ENCODE assay signal across 8 cellular contexts in the genomic region with DNA sequence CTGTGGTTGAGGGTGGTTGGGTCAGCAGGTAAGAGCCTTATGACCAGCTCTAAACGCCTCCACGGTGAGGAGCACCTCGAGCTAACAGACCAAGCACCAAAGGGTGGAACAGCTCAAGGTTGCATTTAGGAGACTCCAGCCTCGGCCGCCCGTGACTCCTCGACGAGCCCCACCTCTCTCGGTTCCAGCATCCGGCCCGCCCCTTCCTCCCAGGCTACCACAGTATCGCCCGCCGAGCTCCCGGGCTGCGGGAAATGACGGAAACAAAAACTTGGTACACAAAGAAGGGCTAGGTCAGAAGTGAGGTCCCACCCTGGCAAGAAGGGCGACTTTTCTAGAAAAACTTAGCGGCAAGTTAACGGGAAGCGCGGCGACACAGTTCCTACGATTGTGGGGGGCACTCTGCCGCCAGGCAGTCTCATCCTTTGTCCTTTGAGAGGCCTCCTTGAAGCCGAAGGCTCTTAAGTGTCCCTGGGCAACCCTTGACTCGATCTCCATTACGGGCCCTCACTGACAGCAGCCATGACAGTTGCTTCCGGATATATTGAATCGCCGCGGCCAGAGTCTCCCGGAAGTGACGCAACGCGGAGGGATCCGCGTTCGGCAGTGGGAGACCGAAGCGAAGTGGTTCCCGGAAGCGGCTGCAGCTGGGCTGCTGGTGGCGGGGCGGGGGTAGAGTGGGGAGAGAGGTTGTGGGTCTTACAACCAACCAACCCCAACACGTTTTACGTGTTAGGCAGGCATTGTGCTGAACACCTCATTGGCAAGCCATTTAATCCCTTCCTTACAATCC. TPM values are rescaled to one million over a fixed set of nuclear protein-coding genes. Genes with fewer than 3 reads are reported as not detected.
A peak's percentile ranks its signal among the peaks of the same experiment; 100 is the strongest.
DNase-seq lines count a peak whose midpoint lies in the region; ATAC-seq and TF ChIP-seq lines count a peak whose summit lies in the region.

No MANE protein-coding gene starts in this region.

- DNase-seq in DMS153 treated with DMSO at 0.1 percent for 48 hours (lab: John Stamatoyannopoulos, UW; ENCODE audit: unreplicated experiment) = peak; percentile 83
- peak; percentile 88 for DNase-seq in OCI-M2 (lab: John Stamatoyannopoulos, UW; ENCODE audit: unreplicated experiment)
- peak; percentile 89 for DNase-seq in activated T-cell treated with anti-CD3 and anti-CD28 coated beads for 48 hours (ENCODE audit: low read depth)
- DNase-seq in natural killer cell = peak; percentile 93
- DNase-seq in stromal cell of bone marrow (ENCODE audit: low read depth) = peak; percentile 91

- H3K4me1 ChIP-seq in esophagus (ENCODE audit: control insufficient read depth in 2 of 2, insufficient read depth in 2 of 2, low read length in 1 of 2) = no peaks in the 10 kb centered on the region

- H3K4me1 Mint-ChIP-seq in natural killer cell = peaks cover 8 to 10% of the 10 kb centered on the region in 2 donors

- TF ChIP-seq CTCF in natural killer cell (IDR thresholded peaks at IDR 0.05) = no peak

- H3K4me3 ChIP-seq in esophagus (ENCODE audit: low read depth in 1 of 2, low read length in 2 of 2) = peak overlapping the region; percentile 63 to 78

- H3K27ac Mint-ChIP-seq in natural killer cell = peak overlapping the region; percentile 96 to 98

- intact Hi-C loops in natural killer cell (cut with micrococcal nuclease) = loop anchor here (1.0 to 5.0 kb wide), 2 partner anchors 40 to 48 kb away; a partner anchor contains a TSS

- no peaks in the 10 kb centered on the region for H3K36me3 Mint-ChIP-seq in natural killer cell

- ATAC-seq in GM21576 (IDR thresholded peaks at IDR 0.05; ENCODE audit: unreplicated experiment) (peak; percentile 90), natural killer cell (peak; percentile 92)

- 0 out of 2 replicates have a peak, but pooled peaks have one; percentile 7 for TF ChIP-seq RAD21 in Ishikawa (IDR thresholded peaks at IDR 0.05; ENCODE audit: low read depth)

- peak overlapping the region; percentile 92 to 94 for H3K27ac ChIP-seq in esophagus (ENCODE audit: low read depth in 2 of 2, low read length in 1 of 2)

- peak overlapping the region; percentile 93 for H3K4me3 Mint-ChIP-seq in natural killer cell

- H3K9me3 Mint-ChIP-seq in natural killer cell = peaks cover 0 to 2% of the 10 kb centered on the region in 2 donors

- no peaks in the 10 kb centered on the region for H3K36me3 ChIP-seq in esophagus (ENCODE audit: control insufficient read depth in 2 of 2, insufficient read depth in 2 of 2, low read length in 1 of 2)

- WGBS in esophagus, 2 donors = 2 to 4% methylated on average over 47 of the region's 47 CpGs

- H3K27me3 ChIP-seq in esophagus (ENCODE audit: control insufficient read depth in 1 of 2, insufficient read depth in 2 of 2, low read length in 2 of 2) = peaks cover 4 to 6% of the 10 kb centered on the region in 2 donors

- H3K9me3 ChIP-seq in esophagus (ENCODE audit: control insufficient read depth in 2 of 2, insufficient read depth in 1 of 2, low read depth in 1 of 2, low read length in 1 of 2) = peaks cover 2 to 11% of the 10 kb centered on the region in 2 donors

- H3K27me3 Mint-ChIP-seq in natural killer cell (ENCODE audit: low read depth in 2 of 2) = peaks cover 26 to 32% of the 10 kb centered on the region in 2 donors

- 0 out of 2 replicates have a peak, but pooled peaks have one; percentile 46 for TF ChIP-seq EP300 in Ishikawa (IDR thresholded peaks at IDR 0.05; ENCODE audit: borderline replicate concordance)

TF ChIP-seq in Ishikawa, 13 proteins besides CTCF, POLR2A, EP300 and RAD21:
- TF ChIP-seq EGR1 (IDR thresholded peaks at IDR 0.05) (peak; percentile 36; the same call in 1 of the 2 replicates), ZBTB7A (IDR thresholded peaks at IDR 0.05; ENCODE audit: low read depth) (no peak), YY1 (IDR thresholded peaks at IDR 0.05; ENCODE audit: low read depth) (peak; percentile 97), TAF1 (IDR thresholded peaks at IDR 0.05; ENCODE audit: low read depth) (peak; percentile 98), NFIC (IDR thresholded peaks at IDR 0.05) (peak; percentile 13; the same call in 1 of the 2 replicates), TCF12 (IDR thresholded peaks at IDR 0.05; ENCODE audit: low read depth) (peak; percentile 87), TEAD4 (IDR thresholded peaks at IDR 0.05) (no peak), CEBPB (IDR thresholded peaks at IDR 0.05) (peak; percentile 81), FOXM1 (IDR thresholded peaks at IDR 0.05; ENCODE audit: borderline replicate concordance, low read depth) (peak; percentile 52; the same call in 1 of the 2 replicates), CREB1 (IDR thresholded peaks at IDR 0.05; ENCODE audit: low read depth) (peak; percentile 94)
- TF ChIP-seq, protein P1, sequence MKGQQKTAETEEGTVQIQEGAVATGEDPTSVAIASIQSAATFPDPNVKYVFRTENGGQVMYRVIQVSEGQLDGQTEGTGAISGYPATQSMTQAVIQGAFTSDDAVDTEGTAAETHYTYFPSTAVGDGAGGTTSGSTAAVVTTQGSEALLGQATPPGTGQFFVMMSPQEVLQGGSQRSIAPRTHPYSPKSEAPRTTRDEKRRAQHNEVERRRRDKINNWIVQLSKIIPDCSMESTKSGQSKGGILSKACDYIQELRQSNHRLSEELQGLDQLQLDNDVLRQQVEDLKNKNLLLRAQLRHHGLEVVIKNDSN (IDR thresholded peaks at IDR 0.05) = peak; percentile 42; the same call in 1 of the 2 replicates
- TF ChIP-seq, protein P2, sequence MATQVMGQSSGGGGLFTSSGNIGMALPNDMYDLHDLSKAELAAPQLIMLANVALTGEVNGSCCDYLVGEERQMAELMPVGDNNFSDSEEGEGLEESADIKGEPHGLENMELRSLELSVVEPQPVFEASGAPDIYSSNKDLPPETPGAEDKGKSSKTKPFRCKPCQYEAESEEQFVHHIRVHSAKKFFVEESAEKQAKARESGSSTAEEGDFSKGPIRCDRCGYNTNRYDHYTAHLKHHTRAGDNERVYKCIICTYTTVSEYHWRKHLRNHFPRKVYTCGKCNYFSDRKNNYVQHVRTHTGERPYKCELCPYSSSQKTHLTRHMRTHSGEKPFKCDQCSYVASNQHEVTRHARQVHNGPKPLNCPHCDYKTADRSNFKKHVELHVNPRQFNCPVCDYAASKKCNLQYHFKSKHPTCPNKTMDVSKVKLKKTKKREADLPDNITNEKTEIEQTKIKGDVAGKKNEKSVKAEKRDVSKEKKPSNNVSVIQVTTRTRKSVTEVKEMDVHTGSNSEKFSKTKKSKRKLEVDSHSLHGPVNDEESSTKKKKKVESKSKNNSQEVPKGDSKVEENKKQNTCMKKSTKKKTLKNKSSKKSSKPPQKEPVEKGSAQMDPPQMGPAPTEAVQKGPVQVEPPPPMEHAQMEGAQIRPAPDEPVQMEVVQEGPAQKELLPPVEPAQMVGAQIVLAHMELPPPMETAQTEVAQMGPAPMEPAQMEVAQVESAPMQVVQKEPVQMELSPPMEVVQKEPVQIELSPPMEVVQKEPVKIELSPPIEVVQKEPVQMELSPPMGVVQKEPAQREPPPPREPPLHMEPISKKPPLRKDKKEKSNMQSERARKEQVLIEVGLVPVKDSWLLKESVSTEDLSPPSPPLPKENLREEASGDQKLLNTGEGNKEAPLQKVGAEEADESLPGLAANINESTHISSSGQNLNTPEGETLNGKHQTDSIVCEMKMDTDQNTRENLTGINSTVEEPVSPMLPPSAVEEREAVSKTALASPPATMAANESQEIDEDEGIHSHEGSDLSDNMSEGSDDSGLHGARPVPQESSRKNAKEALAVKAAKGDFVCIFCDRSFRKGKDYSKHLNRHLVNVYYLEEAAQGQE (IDR thresholded peaks at IDR 0.05; ENCODE audit: low read depth) = 0 out of 2 replicates have a peak, but pooled peaks have one; percentile 6
- TF ChIP-seq, protein P3, sequence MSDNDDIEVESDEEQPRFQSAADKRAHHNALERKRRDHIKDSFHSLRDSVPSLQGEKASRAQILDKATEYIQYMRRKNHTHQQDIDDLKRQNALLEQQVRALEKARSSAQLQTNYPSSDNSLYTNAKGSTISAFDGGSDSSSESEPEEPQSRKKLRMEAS (IDR thresholded peaks at IDR 0.05) = peak; percentile 87

RNA-seq across cellular contexts. Expression of a gene that starts 40.2 kb away (rescaled TPM):
- 1 to 10 TPM; 3.4 to 5.5 TPM for polyA plus RNA-seq in esophagus
- total RNA-seq in natural killer cell = 10 to 100 TPM; 17.6 to 34.7 (median 21.8) TPM

RNA-seq across cellular contexts. Expression of a gene that starts 46.5 kb away (rescaled TPM):
- 1 to 10 TPM; 1.4 to 1.9 TPM for polyA plus RNA-seq in esophagus
- 1 to 10 TPM; 5.9 to 7.1 (median 6.0) TPM for total RNA-seq in natural killer cell

Comparison
In these comparisons a context has a peak if more than half of its experiments do, and no peak if none do; other contexts are left out.
1. Peak in every context shown above with its lines: DNase-seq, ATAC-seq, H3K4me3 ChIP-seq and H3K27ac ChIP-seq.